In genomic region chr20:36717657-36718056, GRCh38 we compare ENCODE assay signal across 11 cellular contexts. TPM values are rescaled to one million over a fixed set of nuclear protein-coding genes. Genes with fewer than 3 reads are reported as not detected.
A peak's percentile ranks its signal among the peaks of the same experiment; 100 is the strongest.
DNase-seq lines count a peak whose midpoint lies in the region; ATAC-seq and TF ChIP-seq lines count a peak whose summit lies in the region.
"Had no signal": no experiment of that assay in that cellular context is flagged by ENCODE, and none has a peak within 500 bp of the region (broad histone marks: within the 10 kb centered on the region; RNA-seq: fewer than 3 reads in every experiment).

No MANE protein-coding gene starts in this region.

- H3K27ac Mint-ChIP-seq in Caco-2 (ENCODE audit: unreplicated experiment), result no peak overlapping the region

- H3K36me3 Mint-ChIP-seq in Caco-2 (ENCODE audit: insufficient read depth, unreplicated experiment), result no peaks in the 10 kb centered on the region

- no peaks in the 10 kb centered on the region for H3K36me3 ChIP-seq in Caco-2 (ENCODE audit: control insufficient read depth, insufficient read depth, low read length)
- H3K36me3 ChIP-seq in HEK293 (ENCODE audit: control insufficient read depth in 2 of 2, insufficient read depth in 1 of 2, low read length in 2 of 2), result peaks cover 0 to 26% of the 10 kb centered on the region in 2 experiments; a peak in 2 of 3 replicates
- H3K36me3 ChIP-seq in lower lobe of right lung, result peaks cover 23% of the 10 kb centered on the region
- H3K36me3 ChIP-seq: MG63 had no signal

- H3K4me3 ChIP-seq in Caco-2 (ENCODE audit: low read depth, low read length), result no peak overlapping the region
- no peak overlapping the region for H3K4me3 ChIP-seq in HEK293 (ENCODE audit: low read depth, low read length)
- H3K4me3 ChIP-seq in astrocyte of the spinal cord (ENCODE audit: low read depth, low read length), result no peak overlapping the region
- no peak overlapping the region for H3K4me3 ChIP-seq in lower lobe of right lung
- H3K4me3 ChIP-seq: MG63 had no signal

- no peaks in the 10 kb centered on the region for H3K4me1 Mint-ChIP-seq in Caco-2 (ENCODE audit: low read depth, unreplicated experiment)

- no peak for ATAC-seq in lower lobe of right lung
- ATAC-seq: naive thymus-derived CD4-positive, alpha-beta T cell had no signal

- BruUV-seq in Caco-2 (replicated peaks; lab: Mats Ljungman, UMichigan), result no TSS peak

- H3K27ac ChIP-seq in HEK293 (ENCODE audit: extremely low read depth, low read depth, low read length) (no peak overlapping the region), lower lobe of right lung (no peak overlapping the region)

- no peaks in the 10 kb centered on the region for H3K27me3 Mint-ChIP-seq in Caco-2 (ENCODE audit: insufficient read depth, unreplicated experiment)
- H3K27me3 Mint-ChIP-seq: naive thymus-derived CD4-positive, alpha-beta T cell had no signal

- DNase-seq in Caco-2 (peak in 1 of 2 experiments; percentile 36), astrocyte of the spinal cord (ENCODE audit: low read depth, low spot score) (no peak), lower lobe of right lung (no peak), GM19240 (ENCODE audit: insufficient read length, low spot score) (no peak), NCI-H2081 (lab: John Stamatoyannopoulos, UW) (no peak), occipital lobe (lab: John Stamatoyannopoulos, UW) (no peak)
- no peak for DNase-seq in stimulated activated CD4-positive, alpha-beta T cell treated with anti-CD3 and anti-CD28 coated beads, Interleukin-4, amount 100 ng/mL, for 1 hour
- DNase-seq: activated CD4-positive, alpha-beta T cell treated with anti-CD3 and anti-CD28 coated beads for 4 hours; MG63 had no signal

- in situ Hi-C loops in astrocyte of the spinal cord (cut with HindIII; ENCODE audit: low sequenced_read_pairs), result no loop called here

- CTCF ChIA-PET in Caco-2 (lab: Charles Lee) (interaction anchor here (1.2 kb wide), 1 partner anchor 27 kb away, joined by 3 read pairs; no protein-coding TSS in a partner anchor), HEK293 (lab: Yijun Ruan, JAX) (interaction anchor here (0.7 to 1.5 kb wide), 4 partner anchors 23 to 200 kb away, joined by 3 to 5 read pairs (median 4); no protein-coding TSS in a partner anchor)

- intact Hi-C loops in Caco-2 (cut with micrococcal nuclease; ENCODE audit: unreplicated experiment), result loop anchor here (1.0 kb wide), 1 partner anchor 37 kb away; no protein-coding TSS in a partner anchor
- intact Hi-C loops in lower lobe of right lung (cut with DNase I), result no loop called here

- no peaks in the 10 kb centered on the region for H3K9me3 Mint-ChIP-seq in Caco-2 (ENCODE audit: unreplicated experiment)
- H3K9me3 Mint-ChIP-seq: naive thymus-derived CD4-positive, alpha-beta T cell had no signal

- POLR2A ChIA-PET in Caco-2 (lab: Charles Lee), result no interaction called here
- POLR2A ChIA-PET in HEK293 (lab: Yijun Ruan, JAX), result no interaction called here

- H3K4me1 ChIP-seq in Caco-2, result no peaks in the 10 kb centered on the region
- no peaks in the 10 kb centered on the region for H3K4me1 ChIP-seq in HEK293 (ENCODE audit: control insufficient read depth, insufficient read depth, low read length)
- no peaks in the 10 kb centered on the region for H3K4me1 ChIP-seq in lower lobe of right lung

- TF ChIP-seq CTCF in Caco-2 (IDR thresholded peaks at IDR 0.05; ENCODE audit: insufficient read depth in 1 of 2, low read depth in 1 of 2, low read length in 1 of 2, severe bottlenecking in 1 of 2, unreplicated experiment in 1 of 2) (peak; percentile 22 to 40), HEK293 (tag by site-specific recombination; IDR thresholded peaks at IDR 0.05) (no peak), astrocyte of the spinal cord (IDR thresholded peaks at IDR 0.05; ENCODE audit: low read depth, low read length) (peak; percentile 7), lower lobe of right lung (IDR thresholded peaks at IDR 0.05) (peak; percentile 31)

- H3K27me3 ChIP-seq in Caco-2 (replicated peaks; ENCODE audit: control insufficient read depth, insufficient read depth, low read length) (no peaks in the 10 kb centered on the region), lower lobe of right lung (ENCODE audit: low read depth) (no peaks in the 10 kb centered on the region)
- H3K27me3 ChIP-seq: MG63 had no signal

- H3K4me3 Mint-ChIP-seq in Caco-2 (ENCODE audit: unreplicated experiment), result no peak overlapping the region
- H3K4me3 Mint-ChIP-seq: naive thymus-derived CD4-positive, alpha-beta T cell had no signal

- H3K9me3 ChIP-seq in Caco-2 (no peaks in the 10 kb centered on the region), HEK293 (ENCODE audit: control insufficient read depth, insufficient read depth, low read depth, low read length) (no peaks in the 10 kb centered on the region), lower lobe of right lung (no peaks in the 10 kb centered on the region)
- H3K9me3 ChIP-seq: MG63 had no signal

TF ChIP-seq in HEK293, 187 proteins besides CTCF, POLR2A, EP300 and RAD21:
- TF ChIP-seq KLF10 (tag by site-specific recombination; IDR thresholded peaks at IDR 0.05) (no peak), GLIS1 (tag by site-specific recombination; IDR thresholded peaks at IDR 0.05) (peak; percentile 49; the same call in 1 of the 2 replicates), ZNF654 (tag by site-specific recombination; IDR thresholded peaks at IDR 0.05; ENCODE audit: low read depth) (peak; percentile 47)
- TF ChIP-seq, protein P1, sequence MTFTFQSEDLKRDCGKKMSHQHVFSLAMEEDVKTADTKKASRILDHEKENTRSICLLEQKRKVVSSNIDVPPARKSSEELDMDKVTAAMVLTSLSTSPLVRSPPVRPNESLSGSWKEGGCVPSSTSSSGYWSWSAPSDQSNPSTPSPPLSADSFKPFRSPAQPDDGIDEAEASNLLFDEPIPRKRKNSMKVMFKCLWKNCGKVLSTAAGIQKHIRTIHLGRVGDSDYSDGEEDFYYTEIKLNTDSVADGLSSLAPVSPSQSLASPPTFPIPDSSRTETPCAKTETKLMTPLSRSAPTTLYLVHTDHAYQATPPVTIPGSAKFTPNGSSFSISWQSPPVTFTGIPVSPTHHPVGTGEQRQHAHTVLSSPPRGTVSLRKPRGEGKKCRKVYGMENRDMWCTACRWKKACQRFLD (tag by site-specific recombination; IDR thresholded peaks at IDR 0.05), result no peak

RNA-seq across cellular contexts. Expression of gene NDRG3, which starts 28.2 kb away (rescaled TPM):
- total RNA-seq in Caco-2 (2022) (41.5 and 47.4 TPM in 2 replicates), lower lobe of right lung (30.4 TPM), occipital lobe (43.7 TPM)

RNA-seq across cellular contexts. Expression of gene DSN1, which starts 55.9 kb away (rescaled TPM):
- total RNA-seq in Caco-2 (2022), result 56.9 and 59.2 TPM in 2 replicates
- total RNA-seq in lower lobe of right lung, result 6.5 TPM
- 4.7 TPM for total RNA-seq in occipital lobe
